In the genomic region with DNA sequence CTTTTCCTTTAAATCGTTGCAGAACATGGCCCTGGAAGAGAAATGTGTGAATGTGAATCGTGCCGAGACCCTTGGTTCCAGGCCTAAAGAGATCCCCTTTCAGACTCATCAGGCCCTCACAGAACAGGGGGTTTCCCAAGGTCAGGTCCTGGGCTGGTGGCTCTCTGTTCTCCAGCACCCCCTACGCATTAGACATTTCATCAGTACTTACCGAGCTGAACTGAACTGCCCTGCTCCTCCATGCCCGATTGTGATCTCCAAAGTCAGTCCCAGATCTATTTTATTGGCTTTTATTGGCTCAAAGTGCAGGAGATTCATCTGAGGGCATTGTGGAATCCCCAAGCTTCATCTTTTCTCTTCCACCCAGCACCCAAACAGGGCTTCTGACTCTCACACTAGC, we compare ENCODE assay signal across 11 cellular contexts. TPM values are rescaled to one million over a fixed set of nuclear protein-coding genes. Genes with fewer than 3 reads are reported as not detected.
DNase-seq lines count a peak whose midpoint lies in the region; ATAC-seq and TF ChIP-seq lines count a peak whose summit lies in the region.
"Had no signal": no experiment of that assay in that cellular context is flagged by ENCODE, and none has a peak within 500 bp of the region (broad histone marks: within the 10 kb centered on the region; RNA-seq: fewer than 3 reads in every experiment).

No MANE protein-coding gene starts in this region.

- no peak overlapping the region for H3K4me3 ChIP-seq in Caco-2 (ENCODE audit: low read depth, low read length)
- H3K4me3 ChIP-seq: skin epidermis had no signal

- DNase-seq in Caco-2, result no peak
- DNase-seq in activated T-helper 2 cell treated with anti-CD3 and anti-CD28 coated beads, Interferon-gamma antibody, Interleukin-2, Interleukin-4, amounts not matched to agents 10 μg/mL and 5 μg/mL and 100 μg/mL, durations not matched to agents 14 hours and 24 hours and 36 hours (ENCODE audit: low spot score), result no peak
- no peak for DNase-seq in NCI-H82 treated with DMSO at 0.1 percent for 48 hours (lab: John Stamatoyannopoulos, UW; ENCODE audit: unreplicated experiment)
- no peak for DNase-seq in cerebellar cortex (ENCODE audit: low spot score)
- DNase-seq in DMS53 treated with DMSO at 0.1 percent for 48 hours (lab: John Stamatoyannopoulos, UW; ENCODE audit: unreplicated experiment), result no peak
- DNase-seq: anterior cingulate cortex, COR-L47 had no signal

- BruUV-seq in Caco-2 (replicated peaks; lab: Mats Ljungman, UMichigan), result no TSS peak

- CTCF ChIA-PET in Caco-2 (lab: Charles Lee), result no interaction called here

- H3K4me1 Mint-ChIP-seq in Caco-2 (ENCODE audit: low read depth, unreplicated experiment), result peaks cover 7% of the 10 kb centered on the region
- H3K4me1 Mint-ChIP-seq in activated T-helper 2 cell treated with anti-CD3 and anti-CD28 coated beads, Interferon-gamma antibody, Interleukin-2, Interleukin-4, amounts not matched to agents 10 μg/mL and 5 μg/mL and 100 μg/mL, durations not matched to agents 14 hours and 24 hours and 36 hours (ENCODE audit: low read depth), result peaks cover 42% of the 10 kb centered on the region

- TF ChIP-seq CTCF in Caco-2 (IDR thresholded peaks at IDR 0.05; ENCODE audit: insufficient read depth in 1 of 2, low read depth in 1 of 2, low read length in 1 of 2, severe bottlenecking in 1 of 2, unreplicated experiment in 1 of 2), result no peak

- POLR2A ChIA-PET in Caco-2 (lab: Charles Lee), result no interaction called here

- peak; percentile 53 for ATAC-seq in GM19351 (IDR thresholded peaks at IDR 0.05; ENCODE audit: unreplicated experiment)
- peak; percentile 56 for ATAC-seq in HG03045 (IDR thresholded peaks at IDR 0.05; ENCODE audit: unreplicated experiment)
- no peak for ATAC-seq in GM21528 (IDR thresholded peaks at IDR 0.05; ENCODE audit: low FRiP score, unreplicated experiment)

- H3K4me3 Mint-ChIP-seq in Caco-2 (ENCODE audit: unreplicated experiment), result no peak overlapping the region
- no peak overlapping the region for H3K4me3 Mint-ChIP-seq in activated T-helper 2 cell treated with anti-CD3 and anti-CD28 coated beads, Interferon-gamma antibody, Interleukin-2, Interleukin-4, amounts not matched to agents 10 μg/mL and 5 μg/mL and 100 μg/mL, durations not matched to agents 14 hours and 24 hours and 36 hours (ENCODE audit: low read depth)

- no peaks in the 10 kb centered on the region for H3K9me3 Mint-ChIP-seq in Caco-2 (ENCODE audit: unreplicated experiment)
- H3K9me3 Mint-ChIP-seq in activated T-helper 2 cell treated with anti-CD3 and anti-CD28 coated beads, Interferon-gamma antibody, Interleukin-2, Interleukin-4, amounts not matched to agents 10 μg/mL and 5 μg/mL and 100 μg/mL, durations not matched to agents 14 hours and 24 hours and 36 hours, result peaks cover 4% of the 10 kb centered on the region

- H3K27me3 Mint-ChIP-seq in Caco-2 (ENCODE audit: insufficient read depth, unreplicated experiment), result no peaks in the 10 kb centered on the region
- H3K27me3 Mint-ChIP-seq in activated T-helper 2 cell treated with anti-CD3 and anti-CD28 coated beads, Interferon-gamma antibody, Interleukin-2, Interleukin-4, amounts not matched to agents 10 μg/mL and 5 μg/mL and 100 μg/mL, durations not matched to agents 14 hours and 24 hours and 36 hours (ENCODE audit: low read depth), result no peaks in the 10 kb centered on the region

- H3K9me3 ChIP-seq in Caco-2, result no peaks in the 10 kb centered on the region

- intact Hi-C loops in Caco-2 (cut with micrococcal nuclease; ENCODE audit: unreplicated experiment), result no loop called here
- intact Hi-C loops in activated T-helper 2 cell treated with anti-CD3 and anti-CD28 coated beads, Interferon-gamma antibody, Interleukin-2, Interleukin-4, amounts not matched to agents 10 μg/mL and 5 μg/mL and 100 μg/mL, durations not matched to agents 14 hours and 24 hours and 36 hours (cut with micrococcal nuclease), result loop anchor here (1.0 kb wide), 2 partner anchors 10 to 26 kb away; no protein-coding TSS in a partner anchor

- peak overlapping the region; percentile 53 for H3K27ac Mint-ChIP-seq in Caco-2 (ENCODE audit: unreplicated experiment)
- H3K27ac Mint-ChIP-seq in activated T-helper 2 cell treated with anti-CD3 and anti-CD28 coated beads, Interferon-gamma antibody, Interleukin-2, Interleukin-4, amounts not matched to agents 10 μg/mL and 5 μg/mL and 100 μg/mL, durations not matched to agents 14 hours and 24 hours and 36 hours, result peak overlapping the region; percentile 18

- H3K4me1 ChIP-seq in Caco-2, result peaks cover 7% of the 10 kb centered on the region

- H3K36me3 Mint-ChIP-seq in Caco-2 (ENCODE audit: insufficient read depth, unreplicated experiment), result no peaks in the 10 kb centered on the region
- peaks cover 73% of the 10 kb centered on the region for H3K36me3 Mint-ChIP-seq in activated T-helper 2 cell treated with anti-CD3 and anti-CD28 coated beads, Interferon-gamma antibody, Interleukin-2, Interleukin-4, amounts not matched to agents 10 μg/mL and 5 μg/mL and 100 μg/mL, durations not matched to agents 14 hours and 24 hours and 36 hours (ENCODE audit: low read depth)

- no peaks in the 10 kb centered on the region for H3K27me3 ChIP-seq in Caco-2 (replicated peaks; ENCODE audit: control insufficient read depth, insufficient read depth, low read length)

- H3K36me3 ChIP-seq in Caco-2 (ENCODE audit: control insufficient read depth, insufficient read depth, low read length), result no peaks in the 10 kb centered on the region

RNA-seq across cellular contexts. Expression of a gene that starts 27.5 kb away (rescaled TPM):
- total RNA-seq in Caco-2 (2022), result not detected in 2 replicates
- total RNA-seq in activated T-helper 2 cell treated with anti-CD3 and anti-CD28 coated beads, Interferon-gamma antibody, Interleukin-2, Interleukin-4, amounts not matched to agents 10 μg/mL and 5 μg/mL and 100 μg/mL, durations not matched to agents 14 hours and 24 hours and 36 hours, result 29.5 and 29.7 TPM in 2 replicates

Comparison
In these comparisons a context has a peak if more than half of its experiments do, and no peak if none do; other contexts are left out.
1. RNA of a gene that starts 27.5 kb away (total RNA-seq): 29.5 to 29.7 TPM in activated T-helper 2 cell treated with anti-CD3 and anti-CD28 coated beads, Interferon-gamma antibody, Interleukin-2, Interleukin-4, amounts not matched to agents 10 μg/mL and 5 μg/mL and 100 μg/mL, durations not matched to agents 14 hours and 24 hours and 36 hours; not detected in Caco-2; every median in the first group is over 10 times any median in the second.